ENCODE assay signal across 22 cellular contexts in the genomic region with DNA sequence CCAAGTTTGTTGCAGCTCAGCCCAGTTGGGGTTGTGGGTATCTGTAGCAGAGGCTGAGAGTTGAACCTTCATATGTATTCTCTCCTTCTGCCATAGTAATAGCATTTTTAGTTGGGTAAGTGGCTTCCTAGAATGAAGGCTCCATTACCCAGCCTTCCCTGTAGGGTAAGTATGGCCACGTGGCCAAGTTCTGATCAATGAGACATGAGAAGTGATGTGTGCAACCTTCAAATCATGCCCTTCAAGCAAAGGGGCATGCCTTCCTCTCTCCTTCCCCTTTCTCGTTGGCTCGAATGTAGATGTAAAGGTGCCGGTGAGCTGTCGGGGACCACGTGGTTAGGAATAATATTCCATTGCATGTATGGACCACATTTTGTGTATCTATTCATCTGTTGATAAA. TPM values are rescaled to one million over a fixed set of nuclear protein-coding genes. Genes with fewer than 3 reads are reported as not detected.
DNase-seq lines count a peak whose midpoint lies in the region; ATAC-seq, FAIRE-seq and TF ChIP-seq lines count a peak whose summit lies in the region.
"Had no signal": no experiment of that assay in that cellular context is flagged by ENCODE, and none has a peak within 500 bp of the region (broad histone marks: within the 10 kb centered on the region; RNA-seq: fewer than 3 reads in every experiment).

No MANE protein-coding gene starts in this region.

- peaks cover 16 to 65% (median 51%) of the 10 kb centered on the region in 10 experiments; a peak in 19 of 20 replicates for H3K4me1 ChIP-seq in BLaER1 treated with 17β-estradiol and CSF1 and Interleukin-3, amounts not matched to agents 10 nM and 100 nM
- H3K4me1 ChIP-seq in GM12878 (ENCODE audit: control insufficient read depth, insufficient read depth, low read length) = no peaks in the 10 kb centered on the region
- peaks cover 22% of the 10 kb centered on the region for H3K4me1 ChIP-seq in suprapubic skin

- DNase-seq in activated CD8-positive, alpha-beta memory T cell treated with anti-CD3 and anti-CD28 coated beads for 24 hours = peak; percentile 24
- DNase-seq in activated CD8-positive, alpha-beta memory T cell treated with anti-CD3 and anti-CD28 coated beads, Interleukin-2, amount 50 U/mL, for 4 hours = no peak
- DNase-seq in GM12878 (ENCODE audit: low read depth, low spot score) (no peak), suprapubic skin (ENCODE audit: low spot score in 2 of 2) (no peak), type B pancreatic cell (ENCODE audit: extremely low spot score, unreplicated experiment) (no peak)
- no peak for DNase-seq in stimulated activated effector memory CD8-positive, alpha-beta T cell treated with anti-CD3 and anti-CD28 coated beads, Interleukin-12 subunit alpha, Interleukin-12 subunit beta, amount 100 ng/mL, for 72 hours (ENCODE audit: low spot score in 2 of 2)
- DNase-seq in stimulated activated CD4-positive, alpha-beta T cell treated with anti-CD3 and anti-CD28 coated beads, Interleukin-2, amount 100 ng/mL, for 24 hours = no peak
- DNase-seq: 8988T; ACHN; AML-193; BE2C; Caco-2; CD4-positive, CD25-positive, alpha-beta regulatory T cell; CD8-positive, alpha-beta T cell; DMS153; DND-41; H9 had no signal

- no peaks in the 10 kb centered on the region for H4K20me1 ChIP-seq in BLaER1 treated with 17β-estradiol and CSF1 and Interleukin-3, amounts not matched to agents 10 nM and 100 nM
- H4K20me1 ChIP-seq in GM12878 (ENCODE audit: control insufficient read depth, insufficient read depth) = no peaks in the 10 kb centered on the region

- intact Hi-C loops in GM12878 (cut with micrococcal nuclease; ENCODE audit: unreplicated experiment) = no loop called here

- H3K4me3 Mint-ChIP-seq in stimulated activated effector memory CD8-positive, alpha-beta T cell treated with anti-CD3 and anti-CD28 coated beads, Interleukin-12 subunit alpha, Interleukin-12 subunit beta, amount 100 ng/mL, for 72 hours = no peak overlapping the region
- no peak overlapping the region for H3K4me3 Mint-ChIP-seq in type B pancreatic cell
- H3K4me3 Mint-ChIP-seq: CD4-positive, CD25-positive, alpha-beta regulatory T cell; CD8-positive, alpha-beta T cell; H9 had no signal

- no peak for FAIRE-seq in GM12878 (lab: Jason Lieb, UNC)
- FAIRE-seq: A549, G401.6 had no signal

- no peaks in the 10 kb centered on the region for H3K36me3 ChIP-seq in BLaER1 treated with 17β-estradiol and CSF1 and Interleukin-3, amounts not matched to agents 10 nM and 100 nM
- no peaks in the 10 kb centered on the region for H3K36me3 ChIP-seq in GM12878 (ENCODE audit: control insufficient read depth in 2 of 2, insufficient read depth in 2 of 2, low read length in 1 of 2)
- H3K36me3 ChIP-seq in suprapubic skin = no peaks in the 10 kb centered on the region
- H3K36me3 ChIP-seq: BE2C had no signal

- WGBS in GM12878 (ENCODE audit: insufficient coverage, insufficient replicate concordance, low lambda C conversion rate, missing lambda C conversion rate) = 45% methylated on average over 6 of the region's 6 CpGs
- 92% methylated on average over 6 of the region's 6 CpGs for WGBS in suprapubic skin

- H3K27ac ChIP-seq in BLaER1 treated with 17β-estradiol and CSF1 and Interleukin-3, amounts not matched to agents 10 nM and 100 nM = peak overlapping the region in 3 of 11 experiments; percentile 25 to 30 (median 29); a peak in 5 of 22 replicates
- H3K27ac ChIP-seq in GM12878 (ENCODE audit: control insufficient read depth, insufficient read depth) (no peak overlapping the region), suprapubic skin (no peak overlapping the region)
- H3K27ac ChIP-seq: A549, C4-2B had no signal

- POLR2A ChIA-PET in GM12878 (lab: Charles Lee) = no interaction called here

- peak overlapping the region; percentile 39 for H3K27ac Mint-ChIP-seq in stimulated activated effector memory CD8-positive, alpha-beta T cell treated with anti-CD3 and anti-CD28 coated beads, Interleukin-12 subunit alpha, Interleukin-12 subunit beta, amount 100 ng/mL, for 72 hours
- H3K27ac Mint-ChIP-seq in type B pancreatic cell = no peak overlapping the region
- H3K27ac Mint-ChIP-seq: CD4-positive, CD25-positive, alpha-beta regulatory T cell; CD8-positive, alpha-beta T cell had no signal

- H3K9me3 ChIP-seq in BLaER1 treated with 17β-estradiol and CSF1 and Interleukin-3, amounts not matched to agents 10 nM and 100 nM (replicated peaks in 1 of 11) = no peaks in the 10 kb centered on the region
- H3K9me3 ChIP-seq in GM12878 (replicated peaks; ENCODE audit: control insufficient read depth, insufficient read depth, low read length) (no peaks in the 10 kb centered on the region), suprapubic skin (no peaks in the 10 kb centered on the region)
- H3K9me3 ChIP-seq: A549, BE2C, Caco-2 had no signal

- TF ChIP-seq RAD21 in GM12878 (IDR thresholded peaks at IDR 0.05; ENCODE audit: insufficient read depth, low read depth, low read length) = no peak

- 0 out of 3 replicates have a peak, but pooled peaks have one; percentile 17 for ATAC-seq in GM12878
- no peak for ATAC-seq in stimulated activated effector memory CD8-positive, alpha-beta T cell treated with anti-CD3 and anti-CD28 coated beads, Interleukin-12 subunit alpha, Interleukin-12 subunit beta, amount 100 ng/mL, for 72 hours
- ATAC-seq: A549; CD8-positive, alpha-beta T cell; HCT116 had no signal

- H3K27me3 Mint-ChIP-seq in type B pancreatic cell = peaks cover 2% of the 10 kb centered on the region

- TF ChIP-seq EP300 in GM12878 (IDR thresholded peaks at IDR 0.05; ENCODE audit: borderline replicate concordance in 1 of 2, control insufficient read depth in 1 of 2, low read depth in 2 of 2, low read length in 2 of 2) (no peak), suprapubic skin (IDR thresholded peaks at IDR 0.05) (no peak)

- H3K9ac ChIP-seq in BLaER1 treated with 17β-estradiol and CSF1 and Interleukin-3, amounts not matched to agents 10 nM and 100 nM = no peak overlapping the region
- no peak overlapping the region for H3K9ac ChIP-seq in GM12878 (ENCODE audit: control insufficient read depth, insufficient read depth, low read length)

- no peak for TF ChIP-seq CTCF in GM12878 (IDR thresholded peaks at IDR 0.05 in 2 of 3, conservative IDR thresholded peaks at IDR 0.05 in 1 of 3; ENCODE audit: control insufficient read depth in 2 of 3, extremely low read depth in 1 of 3, insufficient read depth in 1 of 3, low read depth in 3 of 3, low read length in 3 of 3)
- TF ChIP-seq CTCF in suprapubic skin (IDR thresholded peaks at IDR 0.05) = no peak
- TF ChIP-seq CTCF in type B pancreatic cell (conservative IDR thresholded peaks at IDR 0.05) = no peak

- SMC1A ChIA-PET in GM12878 (lab: Charles Lee; ENCODE audit: uncharacterized antibody, unreplicated experiment) = no interaction called here

- no peaks in the 10 kb centered on the region for H3K79me2 ChIP-seq in GM12878 (ENCODE audit: control insufficient read depth, insufficient read depth, low read length)

- in situ Hi-C loops in GM12878 (cut with MboI) = no loop called here

- no peaks in the 10 kb centered on the region for H3K4me1 Mint-ChIP-seq in stimulated activated effector memory CD8-positive, alpha-beta T cell treated with anti-CD3 and anti-CD28 coated beads, Interleukin-12 subunit alpha, Interleukin-12 subunit beta, amount 100 ng/mL, for 72 hours
- peaks cover 23% of the 10 kb centered on the region for H3K4me1 Mint-ChIP-seq in type B pancreatic cell (ENCODE audit: unreplicated experiment)
- H3K4me1 Mint-ChIP-seq: CD4-positive, CD25-positive, alpha-beta regulatory T cell had no signal

- H3K4me2 ChIP-seq in BLaER1 treated with 17β-estradiol and CSF1 and Interleukin-3, amounts not matched to agents 10 nM and 100 nM = peak overlapping the region in 9 of 11 experiments; percentile 53 to 79 (median 64); a peak in 17 of 22 replicates
- no peak overlapping the region for H3K4me2 ChIP-seq in GM12878 (ENCODE audit: control insufficient read depth, insufficient read depth)
- H3K4me2 ChIP-seq: A549 had no signal

- H3K36me3 Mint-ChIP-seq in stimulated activated effector memory CD8-positive, alpha-beta T cell treated with anti-CD3 and anti-CD28 coated beads, Interleukin-12 subunit alpha, Interleukin-12 subunit beta, amount 100 ng/mL, for 72 hours = no peaks in the 10 kb centered on the region
- H3K36me3 Mint-ChIP-seq in type B pancreatic cell = no peaks in the 10 kb centered on the region
- H3K36me3 Mint-ChIP-seq: CD4-positive, CD25-positive, alpha-beta regulatory T cell; CD8-positive, alpha-beta T cell had no signal

- no peaks in the 10 kb centered on the region for H3K9me3 Mint-ChIP-seq in stimulated activated effector memory CD8-positive, alpha-beta T cell treated with anti-CD3 and anti-CD28 coated beads, Interleukin-12 subunit alpha, Interleukin-12 subunit beta, amount 100 ng/mL, for 72 hours
- H3K9me3 Mint-ChIP-seq in type B pancreatic cell = no peaks in the 10 kb centered on the region
- H3K9me3 Mint-ChIP-seq: CD4-positive, CD25-positive, alpha-beta regulatory T cell; CD8-positive, alpha-beta T cell; H9 had no signal

- RAD21 ChIA-PET in GM12878 (lab: Charles Lee; ENCODE audit: unreplicated experiment) = interaction anchor here (1.0 kb wide), 1 partner anchor 359 kb away, joined by 3 read pairs; a partner anchor contains a TSS

- no peaks in the 10 kb centered on the region for H3K27me3 ChIP-seq in BLaER1 treated with 17β-estradiol and CSF1 and Interleukin-3, amounts not matched to agents 10 nM and 100 nM
- no peaks in the 10 kb centered on the region; a peak in 2 of 4 replicates for H3K27me3 ChIP-seq in GM12878 (replicated peaks in 1 of 2; ENCODE audit: control insufficient read depth in 2 of 2, insufficient read depth in 2 of 2, low read length in 1 of 2)
- no peaks in the 10 kb centered on the region for H3K27me3 ChIP-seq in suprapubic skin
- H3K27me3 ChIP-seq: BE2C had no signal

- H2AFZ ChIP-seq in GM12878 (ENCODE audit: control insufficient read depth, low read depth, low read length) = no peak overlapping the region

- TF ChIP-seq POLR2A in GM12878 (IDR thresholded peaks at IDR 0.05; ENCODE audit: low read depth, low read length) = no peak
- no peak for TF ChIP-seq POLR2A in suprapubic skin (IDR thresholded peaks at IDR 0.05)

- BruUV-seq in GM12878 (replicated peaks; lab: Mats Ljungman, UMichigan) = no TSS peak

- CTCF ChIA-PET in GM12878 (lab: Yijun Ruan, JAX) = interaction anchor here (1.0 to 1.3 kb wide), 2 partner anchors 11 to 140 kb away, joined by 3 read pairs; no protein-coding TSS in a partner anchor

- H3K4me3 ChIP-seq in BLaER1 treated with 17β-estradiol and CSF1 and Interleukin-3, amounts not matched to agents 10 nM and 100 nM = no peak overlapping the region
- H3K4me3 ChIP-seq in GM12878 = no peak overlapping the region
- H3K4me3 ChIP-seq in suprapubic skin = no peak overlapping the region
- H3K4me3 ChIP-seq: A549 had no signal

RNA-seq across cellular contexts. Expression of gene TRAF3IP2, which starts 12.7 kb away (rescaled TPM):
- total RNA-seq in GM12878 (2013; cell fraction: nucleolus; rRNA removed) = 25.4 and 25.5 TPM in 2 replicates
- total RNA-seq in GM12878 (2014; rRNA removed) (33.7 and 40.7 TPM in 2 replicates), GM12878 (2014; rRNA removed; fragmentation: Illumina TruSeq; extraction: Trizol) (25.4 and 26.9 TPM in 2 replicates), GM12878 (2021) (26.9 and 30.4 TPM in 2 replicates), suprapubic skin (10 to 100 TPM; 59.7 to 64.0 (median 60.9) TPM), type B pancreatic cell (ENCODE audit: low replicate concordance) (26.3 and 47.8 TPM in 2 replicates)
- 25.3 TPM for polyA plus RNA-seq in GM12878 (2011; ENCODE audit: low read depth)
- polyA plus RNA-seq in GM12878 (2011; rRNA removed) (23.2 and 26.0 TPM in 2 replicates), GM12878 (2014; fragmentation: Illumina TruSeq; extraction: Trizol) (23.8 and 32.5 TPM in 2 replicates), GM12878 (2014; fragmentation: Nextera tagmentation; extraction: Ambion mirVana) (10 to 100 TPM; 17.0 to 18.9 TPM), GM12878 (2014; rRNA removed) (27.1 and 27.9 TPM in 2 replicates), GM12878 (2016; fragmentation: Nextera tagmentation; extraction: Ambion mirVana) (10 to 100 TPM; 17.7 to 18.9 TPM)
- polyA plus RNA-seq in GM12878 (2011; cell fraction: cytosol; rRNA removed) = 35.6 TPM in 2 replicates
- polyA plus RNA-seq in GM12878 (2011; cell fraction: nucleus; rRNA removed) = 19.3 and 20.2 TPM in 2 replicates
- polyA plus RNA-seq in GM12878 (2012) = 26.5 and 28.1 TPM in 2 replicates
- polyA minus RNA-seq in GM12878 (2011; rRNA and poly(A)+ RNA removed) = 31.6 and 46.8 TPM in 2 replicates
- polyA minus RNA-seq in GM12878 (2011; cell fraction: cytosol; rRNA and poly(A)+ RNA removed) = 13.9 and 14.7 TPM in 2 replicates
- polyA minus RNA-seq in GM12878 (2011; cell fraction: nucleus; rRNA and poly(A)+ RNA removed) = 13.9 and 19.9 TPM in 2 replicates
